Comparison of ENCODE assay signal across 12 cellular contexts in genomic region chr9:36306481-36307306, GRCh38. TPM values are rescaled to one million over a fixed set of nuclear protein-coding genes. Genes with fewer than 3 reads are reported as not detected.
DNase-seq lines count a peak whose midpoint lies in the region; ATAC-seq and TF ChIP-seq lines count a peak whose summit lies in the region.
"Had no signal": no experiment of that assay in that cellular context is flagged by ENCODE, and none has a peak within 500 bp of the region (broad histone marks: within the 10 kb centered on the region; RNA-seq: fewer than 3 reads in every experiment).

No MANE protein-coding gene starts in this region.

- H4K20me1 ChIP-seq in mammary epithelial cell (ENCODE audit: insufficient read depth, low read length) = no peaks in the 10 kb centered on the region

- peak overlapping the region; percentile 54 for H3K27ac Mint-ChIP-seq in activated CD8-positive, alpha-beta memory T cell treated with anti-CD3 and anti-CD28 coated beads, Interleukin-2, amount 10 ng/mL, durations not matched to agents 7 days and 5 days

- peaks cover 14% of the 10 kb centered on the region for H3K4me1 Mint-ChIP-seq in activated CD8-positive, alpha-beta memory T cell treated with anti-CD3 and anti-CD28 coated beads, Interleukin-2, amount 10 ng/mL, durations not matched to agents 7 days and 5 days

- H3K27ac ChIP-seq in mammary epithelial cell (ENCODE audit: insufficient read depth, low read depth, low read length) (peak overlapping the region; percentile 58), prostate gland (peak overlapping the region; percentile 22 to 46)
- H3K27ac ChIP-seq: gastroesophageal sphincter had no signal

- ATAC-seq in activated CD8-positive, alpha-beta memory T cell treated with anti-CD3 and anti-CD28 coated beads, Interleukin-2, amount 10 ng/mL, durations not matched to agents 7 days and 5 days = peak; percentile 53
- no peak for ATAC-seq in HG03139 (IDR thresholded peaks at IDR 0.05; ENCODE audit: unreplicated experiment)
- ATAC-seq: gastroesophageal sphincter had no signal

- H3K36me3 ChIP-seq in mammary epithelial cell (ENCODE audit: insufficient read depth, low read length) (no peaks in the 10 kb centered on the region), prostate gland (no peaks in the 10 kb centered on the region)
- H3K36me3 ChIP-seq: gastroesophageal sphincter had no signal

- BruUV-seq in mammary epithelial cell (replicated peaks; lab: Mats Ljungman, UMichigan) = no TSS peak

- peak overlapping the region; percentile 92 for H2AFZ ChIP-seq in mammary epithelial cell (ENCODE audit: low read depth, low read length)

- H3K27me3 Mint-ChIP-seq in activated CD8-positive, alpha-beta memory T cell treated with anti-CD3 and anti-CD28 coated beads, Interleukin-2, amount 10 ng/mL, durations not matched to agents 7 days and 5 days = no peaks in the 10 kb centered on the region

- peaks cover 2% of the 10 kb centered on the region for H3K36me3 Mint-ChIP-seq in activated CD8-positive, alpha-beta memory T cell treated with anti-CD3 and anti-CD28 coated beads, Interleukin-2, amount 10 ng/mL, durations not matched to agents 7 days and 5 days

- H3K27me3 ChIP-seq in mammary epithelial cell (ENCODE audit: insufficient read depth, low read length) (no peaks in the 10 kb centered on the region), prostate gland (replicated peaks; ENCODE audit: insufficient read depth) (no peaks in the 10 kb centered on the region)
- H3K27me3 ChIP-seq: gastroesophageal sphincter had no signal

- WGBS in mammary epithelial cell (ENCODE audit: low coverage, missing lambda C conversion rate) = 54% methylated on average over 6 of the region's 8 CpGs
- 50% methylated on average over 8 of the region's 8 CpGs for WGBS in prostate gland

- in situ Hi-C loops in mammary epithelial cell (cut with MboI; ENCODE audit: low sequenced_read_pairs in 2 of 2) = no loop called here

- no peak for TF ChIP-seq CTCF in mammary epithelial cell (conservative IDR thresholded peaks at IDR 0.05 in 1 of 2, IDR thresholded peaks at IDR 0.05 in 1 of 2; ENCODE audit: extremely low read depth in 1 of 2, insufficient read depth in 1 of 2, low read depth in 1 of 2, low read length in 2 of 2)
- TF ChIP-seq CTCF in prostate gland (IDR thresholded peaks at IDR 0.05) = no peak

- TF ChIP-seq POLR2A in prostate gland (IDR thresholded peaks at IDR 0.05) = no peak

- H3K9me3 Mint-ChIP-seq in activated CD8-positive, alpha-beta memory T cell treated with anti-CD3 and anti-CD28 coated beads, Interleukin-2, amount 10 ng/mL, durations not matched to agents 7 days and 5 days (ENCODE audit: low read depth) = no peaks in the 10 kb centered on the region

- H3K4me3 ChIP-seq in mammary epithelial cell (replicated peaks in 1 of 3; ENCODE audit: insufficient read depth in 1 of 3, low read depth in 2 of 3, low read length in 3 of 3) (no peak overlapping the region), prostate gland (no peak overlapping the region)
- H3K4me3 ChIP-seq: gastroesophageal sphincter had no signal

- H3K4me1 ChIP-seq in mammary epithelial cell (ENCODE audit: insufficient read depth, low read length) = peaks cover 9% of the 10 kb centered on the region
- no peaks in the 10 kb centered on the region for H3K4me1 ChIP-seq in prostate gland (replicated peaks)
- H3K4me1 ChIP-seq: gastroesophageal sphincter had no signal

- CTCF ChIA-PET in activated CD8-positive, alpha-beta memory T cell treated with anti-CD3 and anti-CD28 coated beads, Interleukin-2, amount 10 ng/mL, durations not matched to agents 7 days and 5 days (lab: Charles Lee) = interaction anchor here (1.1 to 2.9 kb wide), 4 partner anchors 13 to 58 kb away, joined by 3 to 11 read pairs (median 8); no protein-coding TSS in a partner anchor
- CTCF ChIA-PET in mammary epithelial cell (lab: Charles Lee; ENCODE audit: low non-redundant PET) = no interaction called here

- H3K9ac ChIP-seq in mammary epithelial cell (ENCODE audit: insufficient read depth, low read length) = no peak overlapping the region

- no peaks in the 10 kb centered on the region for H3K79me2 ChIP-seq in mammary epithelial cell (ENCODE audit: insufficient read depth, low read length)

- H3K9me3 ChIP-seq in mammary epithelial cell (replicated peaks; ENCODE audit: insufficient read depth, low read length) = no peaks in the 10 kb centered on the region
- no peaks in the 10 kb centered on the region for H3K9me3 ChIP-seq in prostate gland
- H3K9me3 ChIP-seq: gastroesophageal sphincter had no signal

- dilution Hi-C loops in mammary epithelial cell (cut with HindIII; ENCODE audit: low sequenced_read_pairs) = no loop called here

- H3K4me3 Mint-ChIP-seq in activated CD8-positive, alpha-beta memory T cell treated with anti-CD3 and anti-CD28 coated beads, Interleukin-2, amount 10 ng/mL, durations not matched to agents 7 days and 5 days = no peak overlapping the region

- peak overlapping the region; percentile 37 for H3K4me2 ChIP-seq in mammary epithelial cell (ENCODE audit: insufficient read depth, low read depth, low read length)

- intact Hi-C loops in mammary epithelial cell (cut with micrococcal nuclease) (no loop called here), prostate gland (cut with DNase I) (no loop called here)

- peak; percentile 43 for DNase-seq in activated CD8-positive, alpha-beta memory T cell treated with anti-CD3 and anti-CD28 coated beads, Interleukin-2, amount 10 ng/mL, durations not matched to agents 7 days and 5 days
- DNase-seq in activated CD8-positive, alpha-beta memory T cell treated with anti-CD3 and anti-CD28 coated beads, Interleukin-2, amount 50 U/mL, for 48 hours = no peak
- DNase-seq in NCI-H2196 (lab: John Stamatoyannopoulos, UW; ENCODE audit: unreplicated experiment) (peak; percentile 53), mammary epithelial cell (peak; percentile 61), prostate gland (ENCODE audit: low spot score) (no peak), medulla oblongata (ENCODE audit: extremely low spot score) (no peak), islet precursor cell (no peak)
- DNase-seq: AML-193, midbrain, NCI-H510A had no signal

RNA-seq across cellular contexts. Expression of gene GNE, which starts 48.4 kb away (rescaled TPM):
- total RNA-seq in activated CD8-positive, alpha-beta memory T cell treated with anti-CD3 and anti-CD28 coated beads, Interleukin-2, amount 10 ng/mL, durations not matched to agents 7 days and 5 days = 10 to 100 TPM; 17.3 to 19.6 TPM
- 10 to 100 TPM in 1 of 2 donors, 1 to 10 TPM in 1; 8.7 to 16.5 TPM for total RNA-seq in mammary epithelial cell
- 10.1 TPM for polyA plus RNA-seq in mammary epithelial cell
- polyA minus RNA-seq in mammary epithelial cell = 15.0 TPM
- 10 to 100 TPM; 34.5 to 54.0 TPM for total RNA-seq in prostate gland

Comparison
In these comparisons a context has a peak if more than half of its experiments do, and no peak if none do; other contexts are left out.
1. DNase-seq: peak in activated CD8-positive, alpha-beta memory T cell treated with anti-CD3 and anti-CD28 coated beads, Interleukin-2, amount 10 ng/mL, durations not matched to agents 7 days and 5 days (single experiment), NCI-H2196 (single experiment) and mammary epithelial cell (single experiment); none in activated CD8-positive, alpha-beta memory T cell treated with anti-CD3 and anti-CD28 coated beads, Interleukin-2, amount 50 U/mL, for 48 hours (single experiment), prostate gland (single experiment), medulla oblongata (single experiment) and islet precursor cell (single experiment).